22 cellular contexts compared by ENCODE assay signal in genomic region chr11:69114811-69115523, GRCh38. TPM values are rescaled to one million over a fixed set of nuclear protein-coding genes. Genes with fewer than 3 reads are reported as not detected.
DNase-seq lines count a peak whose midpoint lies in the region; ATAC-seq and TF ChIP-seq lines count a peak whose summit lies in the region.
"Had no signal": no experiment of that assay in that cellular context is flagged by ENCODE, and none has a peak within 500 bp of the region (broad histone marks: within the 10 kb centered on the region; RNA-seq: fewer than 3 reads in every experiment).

No MANE protein-coding gene starts in this region.

- WGBS in prostate gland, result 66% methylated on average over 21 of the region's 21 CpGs

- H3K4me1 ChIP-seq in Panc1 (ENCODE audit: control insufficient read depth, insufficient read depth, low read length), result peaks cover 21% of the 10 kb centered on the region
- H3K4me1 ChIP-seq in right atrium auricular region, result peaks cover 0 to 16% of the 10 kb centered on the region in 2 donors
- no peaks in the 10 kb centered on the region for H3K4me1 ChIP-seq in prostate gland (replicated peaks)

- H3K9me3 ChIP-seq in Panc1 (ENCODE audit: control insufficient read depth, insufficient read depth, low read depth, low read length) (no peaks in the 10 kb centered on the region), right atrium auricular region (peaks cover 0 to 4% of the 10 kb centered on the region in 2 donors), prostate gland (no peaks in the 10 kb centered on the region)
- H3K9me3 ChIP-seq: ascending aorta, neutrophil had no signal

- peak overlapping the region; percentile 75 for H3K27ac ChIP-seq in Panc1 (ENCODE audit: low read length)
- H3K27ac ChIP-seq in right atrium auricular region, result peak overlapping the region; percentile 51 to 62
- H3K27ac ChIP-seq in prostate gland, result peak overlapping the region in 1 of 2 donors; percentile 38
- no peak overlapping the region for H3K27ac ChIP-seq in dorsolateral prefrontal cortex
- H3K27ac ChIP-seq: ascending aorta, neutrophil had no signal

- POLR2A ChIA-PET in Panc1 (lab: Charles Lee), result no interaction called here

- TF ChIP-seq CTCF in Panc1 (IDR thresholded peaks at IDR 0.05), result no peak
- no peak for TF ChIP-seq CTCF in right atrium auricular region (IDR thresholded peaks at IDR 0.05)
- no peak for TF ChIP-seq CTCF in prostate gland (IDR thresholded peaks at IDR 0.05)
- no peak for TF ChIP-seq CTCF in dorsolateral prefrontal cortex (IDR thresholded peaks at IDR 0.05 in 54 of 56, conservative IDR thresholded peaks at IDR 0.05 in 2 of 56; ENCODE audit: low read depth in 1 of 56, partially characterized antibody in 56 of 56)

- in situ Hi-C loops in Panc1 (cut with HindIII; ENCODE audit: low pct_unique_long_range_greater_than_20kb, low sequenced_read_pairs), result no loop called here

- ATAC-seq in Panc1 (0 out of 2 replicates have a peak, but pooled peaks have one; percentile 7), GM18502 (IDR thresholded peaks at IDR 0.05; ENCODE audit: poor library complexity, unreplicated experiment) (no peak), GM19455 (IDR thresholded peaks at IDR 0.05; ENCODE audit: unreplicated experiment) (no peak)
- ATAC-seq: stimulated activated naive CD8-positive, alpha-beta T cell treated with anti-CD3 and anti-CD28 coated beads, Interleukin-15, amount 100 ng/mL, for 72 hours had no signal

- BruUV-seq in Panc1 (replicated peaks; lab: Mats Ljungman, UMichigan), result no TSS peak

- H3K36me3 ChIP-seq in Panc1 (ENCODE audit: control insufficient read depth, insufficient read depth, low read length) (no peaks in the 10 kb centered on the region), right atrium auricular region (no peaks in the 10 kb centered on the region), prostate gland (no peaks in the 10 kb centered on the region)
- H3K36me3 ChIP-seq: ascending aorta, neutrophil had no signal

- DNase-seq in DMS53 (lab: John Stamatoyannopoulos, UW) (peak; percentile 65), Panc1 (ENCODE audit: low read depth, low spot score) (no peak), right atrium auricular region (ENCODE audit: low spot score) (no peak), prostate gland (ENCODE audit: low spot score) (peak; percentile 60), dorsolateral prefrontal cortex (no peak)
- DNase-seq: activated CD4-positive, alpha-beta T cell treated with anti-CD3 and anti-CD28 coated beads, Interleukin-2, amount 50 U/mL, for 1 hour; activated naive CD4-positive, alpha-beta T cell treated with anti-CD3 and anti-CD28 coated beads, Interleukin-2, amount 10 ng/mL, durations not matched to agents 7 days and 5 days; activated T-cell treated with anti-CD3 and anti-CD28 coated beads, Interleukin-2, amount 50 U/mL, for 1 hour; COR-L47; H9; head of caudate nucleus; immature natural killer cell; Karpas-422; NCI-H1105; NCI-H2107; NCI-H748 treated with DMSO at 0.1 percent for 48 hours; stimulated activated CD4-positive, alpha-beta T cell treated with anti-CD3 and anti-CD28 coated beads, Interleukin-1b, Interleukin-23, amount 100 ng/mL, for 48 hours; stimulated activated naive CD8-positive, alpha-beta T cell treated with anti-CD3 and anti-CD28 coated beads, Interleukin-15, amount 100 ng/mL, for 72 hours had no signal

- CTCF ChIA-PET in Panc1 (lab: Charles Lee), result interaction anchor here (1.5 kb wide), 1 partner anchor 17 kb away, joined by 5 read pairs; no protein-coding TSS in a partner anchor

- H3K27me3 ChIP-seq in Panc1 (ENCODE audit: control insufficient read depth, insufficient read depth, low read length) (no peaks in the 10 kb centered on the region), right atrium auricular region (no peaks in the 10 kb centered on the region), prostate gland (replicated peaks; ENCODE audit: insufficient read depth) (no peaks in the 10 kb centered on the region), dorsolateral prefrontal cortex (no peaks in the 10 kb centered on the region)
- H3K27me3 ChIP-seq: ascending aorta, neutrophil had no signal

- TF ChIP-seq POLR2A in prostate gland (IDR thresholded peaks at IDR 0.05), result no peak

- intact Hi-C loops in Panc1 (cut with micrococcal nuclease; ENCODE audit: unreplicated experiment) (loop anchor here (10.0 kb wide), 1 partner anchor 260 kb away; no protein-coding TSS in a partner anchor), prostate gland (cut with DNase I) (no loop called here), dorsolateral prefrontal cortex (cut with DNase I) (no loop called here)

- H3K4me3 ChIP-seq in Panc1 (ENCODE audit: low read depth in 2 of 2, low read length in 2 of 2), result no peak overlapping the region
- H3K4me3 ChIP-seq in right atrium auricular region, result no peak overlapping the region
- H3K4me3 ChIP-seq in prostate gland, result no peak overlapping the region
- H3K4me3 ChIP-seq in dorsolateral prefrontal cortex, result no peak overlapping the region
- H3K4me3 ChIP-seq: ascending aorta had no signal

RNA-seq across cellular contexts. Expression of gene SMIM38, which starts 40.8 kb away (rescaled TPM):
- 0.46 TPM for total RNA-seq in Panc1 (2021; ENCODE audit: unreplicated experiment)
- polyA plus RNA-seq in Panc1 (2012; ENCODE audit: insufficient read length), result 0.15 TPM
- total RNA-seq in right atrium auricular region, result under 1 TPM in 1 of 2 donors, not detected in 1; 0.35 TPM
- 1 to 10 TPM; 2.8 to 3.9 TPM for total RNA-seq in prostate gland
- 1 to 10 TPM in 119 of 120 experiments, under 1 TPM in 1; 1.00 to 8.6 (median 4.0) TPM for total RNA-seq in dorsolateral prefrontal cortex
- polyA plus RNA-seq: immature natural killer cell had no signal

Comparison
In these comparisons a context has a peak if more than half of its experiments do, and no peak if none do; other contexts are left out.
1. DNase-seq: peak in DMS53 (single experiment) and prostate gland (single experiment); none in Panc1 (single experiment), right atrium auricular region (single experiment) and dorsolateral prefrontal cortex (0 of 10).
2. H3K27ac ChIP-seq: peak in Panc1 (single experiment) and right atrium auricular region (2 of 2); none in dorsolateral prefrontal cortex (0 of 59).